17 cellular contexts compared by ENCODE assay signal in genomic region chr18:31683106-31683505, GRCh38. TPM values are rescaled to one million over a fixed set of nuclear protein-coding genes. Genes with fewer than 3 reads are reported as not detected.
DNase-seq lines count a peak whose midpoint lies in the region; ATAC-seq, FAIRE-seq and TF ChIP-seq lines count a peak whose summit lies in the region.
"Had no signal": no experiment of that assay in that cellular context is flagged by ENCODE, and none has a peak within 500 bp of the region (broad histone marks: within the 10 kb centered on the region; RNA-seq: fewer than 3 reads in every experiment).

No MANE protein-coding gene starts in this region.

- H3K4me3 Mint-ChIP-seq in CD4-positive, alpha-beta memory T cell, result peak overlapping the region in 7 of 8 donors; percentile 47 to 91 (median 89)
- peak overlapping the region; percentile 98 for H3K4me3 Mint-ChIP-seq in astrocyte (ENCODE audit: unreplicated experiment)
- H3K4me3 Mint-ChIP-seq in naive thymus-derived CD4-positive, alpha-beta T cell, result peak overlapping the region in 9 of 10 donors; percentile 8 to 98 (median 88)
- H3K4me3 Mint-ChIP-seq: dendritic cell treated with granulocyte-macrophage colony-stimulating factor and Interleukin-4, amounts not matched to agents 40 ng/mL and 50 ng/mL, for 4 days; HFFc6 had no signal

- H3K4me3 ChIP-seq in CD4-positive, alpha-beta memory T cell (ENCODE audit: low read length in 2 of 2), result no peak overlapping the region
- H3K4me3 ChIP-seq in astrocyte (ENCODE audit: insufficient read depth, low read depth, low read length), result peak overlapping the region; percentile 86
- H3K4me3 ChIP-seq in naive thymus-derived CD4-positive, alpha-beta T cell (ENCODE audit: low read length), result no peak overlapping the region
- H3K4me3 ChIP-seq in esophagus squamous epithelium, result no peak overlapping the region
- H3K4me3 ChIP-seq in kidney (ENCODE audit: low read length in 2 of 2), result no peak overlapping the region

- peak overlapping the region; percentile 98 for H3K4me2 ChIP-seq in astrocyte (ENCODE audit: low read length)

- H3K9me3 ChIP-seq in CD4-positive, alpha-beta memory T cell (ENCODE audit: control insufficient read depth in 1 of 2, low read length in 2 of 2), result no peaks in the 10 kb centered on the region
- H3K9me3 ChIP-seq in astrocyte (ENCODE audit: insufficient read depth, low read depth, low read length) (no peaks in the 10 kb centered on the region), esophagus squamous epithelium (no peaks in the 10 kb centered on the region), kidney (ENCODE audit: control insufficient read depth in 1 of 2, low read length in 2 of 2) (no peaks in the 10 kb centered on the region)
- no peaks in the 10 kb centered on the region for H3K9me3 ChIP-seq in naive thymus-derived CD4-positive, alpha-beta T cell (ENCODE audit: control insufficient read depth in 2 of 3, low read length in 3 of 3)
- H3K9me3 ChIP-seq: gastroesophageal sphincter had no signal

- H3K27ac Mint-ChIP-seq in CD4-positive, alpha-beta memory T cell, result no peak overlapping the region
- no peak overlapping the region for H3K27ac Mint-ChIP-seq in astrocyte (ENCODE audit: unreplicated experiment)
- H3K27ac Mint-ChIP-seq in naive thymus-derived CD4-positive, alpha-beta T cell, result peak overlapping the region in 1 of 9 donors; percentile 2
- H3K27ac Mint-ChIP-seq: activated CD4-positive, alpha-beta memory T cell treated with anti-CD3 and anti-CD28 coated beads for 36 hours; activated naive CD4-positive, alpha-beta T cell treated with anti-CD3 and anti-CD28 coated beads, Interleukin-2, amount 10 ng/mL, durations not matched to agents 7 days and 5 days; dendritic cell treated with granulocyte-macrophage colony-stimulating factor and Interleukin-4, amounts not matched to agents 40 ng/mL and 50 ng/mL, for 4 days; HFFc6 had no signal

- CTCF ChIA-PET in CD4-positive, alpha-beta memory T cell (lab: Charles Lee; ENCODE audit: partially characterized antibody), result no interaction called here
- CTCF ChIA-PET in naive thymus-derived CD4-positive, alpha-beta T cell (lab: Charles Lee), result no interaction called here

- no peak for TF ChIP-seq CTCF in astrocyte (IDR thresholded peaks at IDR 0.05; ENCODE audit: insufficient read depth, low read depth, low read length)
- TF ChIP-seq CTCF in esophagus squamous epithelium (IDR thresholded peaks at IDR 0.05), result no peak
- no peak for TF ChIP-seq CTCF in kidney (IDR thresholded peaks at IDR 0.05; ENCODE audit: borderline replicate concordance, extremely low read depth, insufficient read depth)

- no peak for TF ChIP-seq POLR2A in esophagus squamous epithelium (IDR thresholded peaks at IDR 0.05)

- peaks cover 5% of the 10 kb centered on the region for H3K27me3 ChIP-seq in CD4-positive, alpha-beta memory T cell (ENCODE audit: insufficient read depth, low read length)
- H3K27me3 ChIP-seq in astrocyte (ENCODE audit: insufficient read depth, low read length) (no peaks in the 10 kb centered on the region), esophagus squamous epithelium (peaks cover 0 to 14% (median 0%) of the 10 kb centered on the region in 4 donors)
- no peaks in the 10 kb centered on the region for H3K27me3 ChIP-seq in naive thymus-derived CD4-positive, alpha-beta T cell (ENCODE audit: control insufficient read depth in 2 of 2, insufficient read depth in 2 of 2, low read length in 2 of 2)
- H3K27me3 ChIP-seq: gastroesophageal sphincter had no signal

- no peaks in the 10 kb centered on the region for H3K9me3 Mint-ChIP-seq in CD4-positive, alpha-beta memory T cell
- no peaks in the 10 kb centered on the region for H3K9me3 Mint-ChIP-seq in astrocyte (ENCODE audit: unreplicated experiment)
- peaks cover 0 to 3% (median 0%) of the 10 kb centered on the region in 11 donors for H3K9me3 Mint-ChIP-seq in naive thymus-derived CD4-positive, alpha-beta T cell
- H3K9me3 Mint-ChIP-seq: activated CD4-positive, alpha-beta memory T cell treated with anti-CD3 and anti-CD28 coated beads for 36 hours; activated naive CD4-positive, alpha-beta T cell treated with anti-CD3 and anti-CD28 coated beads, Interleukin-2, amount 10 ng/mL, durations not matched to agents 7 days and 5 days; dendritic cell treated with granulocyte-macrophage colony-stimulating factor and Interleukin-4, amounts not matched to agents 40 ng/mL and 50 ng/mL, for 4 days had no signal

- FAIRE-seq in GM18507 (lab: Jason Lieb, UNC) (peak; percentile 15), astrocyte (lab: Jason Lieb, UNC) (no peak), kidney (lab: Jason Lieb, UNC) (no peak)

- H3K4me1 Mint-ChIP-seq in CD4-positive, alpha-beta memory T cell, result peaks cover 3 to 18% (median 11%) of the 10 kb centered on the region in 4 donors
- peaks cover 14% of the 10 kb centered on the region for H3K4me1 Mint-ChIP-seq in astrocyte (ENCODE audit: low read depth, unreplicated experiment)
- H3K4me1 Mint-ChIP-seq in naive thymus-derived CD4-positive, alpha-beta T cell, result peaks cover 8 to 18% (median 15%) of the 10 kb centered on the region in 7 donors

- H4K20me1 ChIP-seq in astrocyte (ENCODE audit: insufficient read depth, low read length), result no peaks in the 10 kb centered on the region

- H3K4me1 ChIP-seq in CD4-positive, alpha-beta memory T cell (ENCODE audit: insufficient read depth, low read length), result no peaks in the 10 kb centered on the region
- peaks cover 24% of the 10 kb centered on the region for H3K4me1 ChIP-seq in astrocyte (ENCODE audit: insufficient read depth, low read length)
- H3K4me1 ChIP-seq in naive thymus-derived CD4-positive, alpha-beta T cell (ENCODE audit: control insufficient read depth in 2 of 2, insufficient read depth in 2 of 2, low read length in 2 of 2), result no peaks in the 10 kb centered on the region
- H3K4me1 ChIP-seq in esophagus squamous epithelium, result peaks cover 7 to 54% (median 17%) of the 10 kb centered on the region in 3 donors
- peaks cover 0 to 3% of the 10 kb centered on the region in 2 donors for H3K4me1 ChIP-seq in kidney (ENCODE audit: control insufficient read depth in 1 of 2, insufficient read depth in 1 of 2, low read depth in 1 of 2, low read length in 2 of 2)

- peaks cover 0 to 2% of the 10 kb centered on the region in 2 donors for H3K36me3 Mint-ChIP-seq in CD4-positive, alpha-beta memory T cell
- no peaks in the 10 kb centered on the region for H3K36me3 Mint-ChIP-seq in astrocyte (ENCODE audit: low read depth, unreplicated experiment)
- H3K36me3 Mint-ChIP-seq in naive thymus-derived CD4-positive, alpha-beta T cell, result no peaks in the 10 kb centered on the region
- H3K36me3 Mint-ChIP-seq: activated CD4-positive, alpha-beta memory T cell treated with anti-CD3 and anti-CD28 coated beads for 36 hours; activated naive CD4-positive, alpha-beta T cell treated with anti-CD3 and anti-CD28 coated beads, Interleukin-2, amount 10 ng/mL, durations not matched to agents 7 days and 5 days had no signal

- no peaks in the 10 kb centered on the region for H3K36me3 ChIP-seq in CD4-positive, alpha-beta memory T cell (ENCODE audit: insufficient read depth, low read length)
- H3K36me3 ChIP-seq in astrocyte (ENCODE audit: insufficient read depth, low read length) (no peaks in the 10 kb centered on the region), esophagus squamous epithelium (no peaks in the 10 kb centered on the region), kidney (ENCODE audit: control insufficient read depth in 1 of 2, insufficient read depth in 2 of 2, low read length in 2 of 2) (no peaks in the 10 kb centered on the region)
- no peaks in the 10 kb centered on the region for H3K36me3 ChIP-seq in naive thymus-derived CD4-positive, alpha-beta T cell (ENCODE audit: control insufficient read depth in 2 of 3, insufficient read depth in 3 of 3, low read length in 3 of 3)
- H3K36me3 ChIP-seq: gastroesophageal sphincter had no signal

- H2AFZ ChIP-seq in astrocyte (ENCODE audit: low read depth, low read length), result no peak overlapping the region

- POLR2A ChIA-PET in CD4-positive, alpha-beta memory T cell (lab: Charles Lee; ENCODE audit: partially characterized antibody), result no interaction called here
- POLR2A ChIA-PET in naive thymus-derived CD4-positive, alpha-beta T cell (lab: Charles Lee), result no interaction called here

- WGBS in esophagus squamous epithelium, 2 donors, result 53 to 60% methylated on average over 5 of the region's 5 CpGs

- no peak overlapping the region for H3K27ac ChIP-seq in CD4-positive, alpha-beta memory T cell (ENCODE audit: low read depth, low read length)
- H3K27ac ChIP-seq in astrocyte (ENCODE audit: low read depth, low read length), result no peak overlapping the region
- no peak overlapping the region for H3K27ac ChIP-seq in naive thymus-derived CD4-positive, alpha-beta T cell (ENCODE audit: low read depth, low read length)
- no peak overlapping the region for H3K27ac ChIP-seq in esophagus squamous epithelium
- H3K27ac ChIP-seq in kidney (ENCODE audit: low read depth in 2 of 2, low read length in 2 of 2), result no peak overlapping the region

- peaks cover 18 to 22% of the 10 kb centered on the region in 2 donors for H3K27me3 Mint-ChIP-seq in CD4-positive, alpha-beta memory T cell
- H3K27me3 Mint-ChIP-seq in astrocyte (ENCODE audit: low read depth, unreplicated experiment), result no peaks in the 10 kb centered on the region
- H3K27me3 Mint-ChIP-seq in naive thymus-derived CD4-positive, alpha-beta T cell, result peaks cover 27 to 68% (median 40%) of the 10 kb centered on the region in 5 donors

- DNase-seq in CD4-positive, alpha-beta memory T cell, result no peak
- DNase-seq in GM18507 (ENCODE audit: extremely low spot score, insufficient read length, low read depth) (no peak), astrocyte (ENCODE audit: low read depth) (no peak), esophagus squamous epithelium (lab: John Stamatoyannopoulos, UW) (no peak), COLO829 (ENCODE audit: low spot score) (no peak), kidney (no peak)
- DNase-seq in naive thymus-derived CD4-positive, alpha-beta T cell, result no peak
- DNase-seq: activated CD4-positive, alpha-beta memory T cell treated with anti-CD3 and anti-CD28 coated beads for 36 hours; activated naive CD4-positive, alpha-beta T cell treated with anti-CD3 and anti-CD28 coated beads, Interleukin-2, amount 10 ng/mL, durations not matched to agents 7 days and 5 days; HFFc6; Karpas-422; NCI-H2029 treated with DMSO at 0.1 percent for 48 hours; stimulated activated CD4-positive, alpha-beta T cell treated with anti-CD3 and anti-CD28 coated beads, Interleukin-4, amount 100 ng/mL, for 24 hours; stimulated activated naive CD8-positive, alpha-beta T cell treated with anti-CD3 and anti-CD28 coated beads, Interleukin-15, Interleukin-2, amounts not matched to agents 100 U/mL and 50 U/mL, for 24 hours had no signal

- H3K9ac ChIP-seq in astrocyte (ENCODE audit: low read length) (no peak overlapping the region), kidney (ENCODE audit: low read length in 2 of 2) (no peak overlapping the region)

- intact Hi-C loops in CD4-positive, alpha-beta memory T cell (cut with micrococcal nuclease), result loop anchor here (5.0 to 10.0 kb wide), 2 partner anchors 39 to 412 kb away; partner anchors contain the start of gene RNF138
- intact Hi-C loops in naive thymus-derived CD4-positive, alpha-beta T cell (cut with micrococcal nuclease), result loop anchor here (10.0 kb wide), 2 partner anchors 412 to 472 kb away; partner anchors contain the start of gene RNF138 (in 1 of the 2)
- intact Hi-C loops in esophagus squamous epithelium (cut with DNase I), result no loop called here
- intact Hi-C loops in kidney (cut with DNase I), result no loop called here

- peaks cover 6% of the 10 kb centered on the region for H3K79me2 ChIP-seq in astrocyte (ENCODE audit: insufficient read depth, low read length)

- ATAC-seq in naive thymus-derived CD4-positive, alpha-beta T cell, result no peak
- ATAC-seq in HG03045 (IDR thresholded peaks at IDR 0.05; ENCODE audit: unreplicated experiment), result no peak
- ATAC-seq: gastroesophageal sphincter; stimulated activated naive CD8-positive, alpha-beta T cell treated with anti-CD3 and anti-CD28 coated beads, Interleukin-15, Interleukin-2, amounts not matched to agents 100 U/mL and 50 U/mL, for 24 hours had no signal

RNA-seq across cellular contexts. Expression of gene B4GALT6, which starts 1.3 kb away (rescaled TPM):
- total RNA-seq in CD4-positive, alpha-beta memory T cell, result under 1 TPM; 0.67 to 0.94 TPM
- polyA plus RNA-seq in CD4-positive, alpha-beta memory T cell, result not detected
- total RNA-seq in astrocyte (17.0 and 17.7 TPM in 2 replicates), esophagus squamous epithelium (1 to 10 TPM; 2.5 to 3.6 (median 3.0) TPM), kidney (4.2 TPM)
- total RNA-seq in naive thymus-derived CD4-positive, alpha-beta T cell, result 1 to 10 TPM in 4 of 5 experiments, under 1 TPM in 1; 0.67 to 2.7 (median 1.4) TPM
- under 1 TPM; 0.11 to 0.24 TPM for polyA plus RNA-seq in naive thymus-derived CD4-positive, alpha-beta T cell
- 2.1 TPM for polyA plus RNA-seq in kidney (ENCODE audit: insufficient read depth, low read depth, low replicate concordance)
- total RNA-seq: HFFc6 had no signal

Comparison
In these comparisons a context has a peak if more than half of its experiments do, and no peak if none do; other contexts are left out.
1. intact Hi-C loops: an anchor here in CD4-positive, alpha-beta memory T cell (5.0 to 10.0 kb wide) and naive thymus-derived CD4-positive, alpha-beta T cell (10.0 kb wide); none called in esophagus squamous epithelium and kidney.